Comparison of ENCODE assay signal across 16 cellular contexts in the genomic region with DNA sequence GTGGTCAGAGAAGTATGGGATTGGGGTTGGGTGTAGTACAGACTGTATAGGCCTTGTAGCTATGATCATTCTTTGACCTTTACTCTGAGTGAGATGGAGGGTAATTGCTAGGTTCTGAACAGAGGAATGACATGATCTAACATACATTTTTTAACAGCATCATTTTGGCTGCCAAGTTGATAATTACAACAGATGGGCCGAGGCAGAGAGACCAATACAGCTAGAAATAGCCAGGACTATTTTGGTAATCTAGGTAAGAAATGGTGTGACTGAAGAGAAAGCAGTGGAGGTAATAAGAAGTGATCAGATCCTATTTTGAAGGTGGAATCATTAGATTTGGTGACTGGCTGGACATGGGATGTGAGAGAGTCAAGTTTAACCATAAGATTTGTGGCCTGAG.
"Had no signal": no experiment of that assay in that cellular context is flagged by ENCODE, and none has a peak within 500 bp of the region (broad histone marks: within the 10 kb centered on the region; RNA-seq: fewer than 3 reads in every experiment).

No MANE protein-coding gene starts in this region.

- DNase-seq: IMR-90, Karpas-422, KG1, MG63, NCI-H1092, NCI-H1105 treated with DMSO at 0.1 percent for 48 hours, NCI-H1436, NCI-H1930, NCI-H2081, NCI-H2107, NCI-H524, NCI-H526 treated with DMSO at 0.1 percent for 48 hours, NCI-H748 treated with DMSO at 0.1 percent for 48 hours, Right ventricle myocardium superior, RPMI8226, SIG-M5 had no signal
